ENCODE assay signal across 17 cellular contexts in genomic region chr5:75042511-75042910, GRCh38. TPM values are rescaled to one million over a fixed set of nuclear protein-coding genes. Genes with fewer than 3 reads are reported as not detected.
DNase-seq lines count a peak whose midpoint lies in the region; ATAC-seq lines count a peak whose summit lies in the region.
"Had no signal": no experiment of that assay in that cellular context is flagged by ENCODE, and none has a peak within 500 bp of the region (broad histone marks: within the 10 kb centered on the region; RNA-seq: fewer than 3 reads in every experiment).

No MANE protein-coding gene starts in this region.

- H3K27ac Mint-ChIP-seq in CD4-positive, CD25-positive, alpha-beta regulatory T cell, result peak overlapping the region in 2 of 3 donors; percentile 36 to 80
- H3K27ac Mint-ChIP-seq in stimulated activated naive CD8-positive, alpha-beta T cell treated with anti-CD3 and anti-CD28 coated beads, Interleukin-15, amount 100 ng/mL, for 72 hours, result no peak overlapping the region
- H3K27ac Mint-ChIP-seq: GM23338 had no signal

- peaks cover 90% of the 10 kb centered on the region for H3K36me3 ChIP-seq in CD4-positive, CD25-positive, alpha-beta regulatory T cell (ENCODE audit: control insufficient read depth, insufficient read depth, low read length)

- peaks cover 44% of the 10 kb centered on the region for H3K4me1 ChIP-seq in CD4-positive, CD25-positive, alpha-beta regulatory T cell (ENCODE audit: control insufficient read depth, insufficient read depth, low read length, poor library complexity, severe bottlenecking)

- DNase-seq in CD4-positive, CD25-positive, alpha-beta regulatory T cell, result no peak
- DNase-seq in NCI-H226 (peak; percentile 41), astrocyte of the hippocampus (ENCODE audit: low read depth, low spot score) (peak; percentile 44), glomerular visceral epithelial cell (ENCODE audit: extremely low spot score) (peak; percentile 22), Kasumi-1 (lab: John Stamatoyannopoulos, UW) (no peak)
- DNase-seq in stimulated activated naive CD8-positive, alpha-beta T cell treated with anti-CD3 and anti-CD28 coated beads, Interleukin-15, amount 100 ng/mL, for 72 hours, result no peak
- DNase-seq: HCEC 1CT, Karpas-422, NCI-H1092 treated with DMSO at 0.1 percent for 48 hours, NCI-H1436 treated with DMSO at 0.1 percent for 48 hours, NCI-H1930, NCI-H510A treated with DMSO at 0.1 percent for 48 hours, NCI-H748 treated with DMSO at 0.1 percent for 48 hours, SIG-M5 had no signal

- H3K4me3 ChIP-seq in CD4-positive, CD25-positive, alpha-beta regulatory T cell (ENCODE audit: low read depth, low read length), result peak overlapping the region; percentile 10
- H3K4me3 ChIP-seq: GM23338 had no signal

- H3K9me3 ChIP-seq in CD4-positive, CD25-positive, alpha-beta regulatory T cell (ENCODE audit: control insufficient read depth in 2 of 2, low read length in 2 of 2), result no peaks in the 10 kb centered on the region

- H3K27me3 ChIP-seq in CD4-positive, CD25-positive, alpha-beta regulatory T cell (ENCODE audit: control insufficient read depth, insufficient read depth, low read length), result no peaks in the 10 kb centered on the region

- H3K4me1 Mint-ChIP-seq in CD4-positive, CD25-positive, alpha-beta regulatory T cell, result peaks cover 46 to 99% (median 78%) of the 10 kb centered on the region in 4 donors
- H3K4me1 Mint-ChIP-seq in stimulated activated naive CD8-positive, alpha-beta T cell treated with anti-CD3 and anti-CD28 coated beads, Interleukin-15, amount 100 ng/mL, for 72 hours, result peaks cover 75% of the 10 kb centered on the region
- H3K4me1 Mint-ChIP-seq: GM23338 had no signal

- no peaks in the 10 kb centered on the region for H3K9me3 Mint-ChIP-seq in CD4-positive, CD25-positive, alpha-beta regulatory T cell
- H3K9me3 Mint-ChIP-seq in stimulated activated naive CD8-positive, alpha-beta T cell treated with anti-CD3 and anti-CD28 coated beads, Interleukin-15, amount 100 ng/mL, for 72 hours, result peaks cover 0 to 3% of the 10 kb centered on the region in 2 donors
- H3K9me3 Mint-ChIP-seq: GM23338 had no signal

- H3K27me3 Mint-ChIP-seq in CD4-positive, CD25-positive, alpha-beta regulatory T cell, result no peaks in the 10 kb centered on the region
- H3K27me3 Mint-ChIP-seq in stimulated activated naive CD8-positive, alpha-beta T cell treated with anti-CD3 and anti-CD28 coated beads, Interleukin-15, amount 100 ng/mL, for 72 hours, result no peaks in the 10 kb centered on the region

- H3K4me3 Mint-ChIP-seq in CD4-positive, CD25-positive, alpha-beta regulatory T cell, result no peak overlapping the region
- no peak overlapping the region for H3K4me3 Mint-ChIP-seq in stimulated activated naive CD8-positive, alpha-beta T cell treated with anti-CD3 and anti-CD28 coated beads, Interleukin-15, amount 100 ng/mL, for 72 hours
- H3K4me3 Mint-ChIP-seq: GM23338 had no signal

- no peak for ATAC-seq in CD4-positive, CD25-positive, alpha-beta regulatory T cell (ENCODE audit: low read depth in 2 of 2)
- no peak for ATAC-seq in stimulated activated naive CD8-positive, alpha-beta T cell treated with anti-CD3 and anti-CD28 coated beads, Interleukin-15, amount 100 ng/mL, for 72 hours
- ATAC-seq in HG03354 (IDR thresholded peaks at IDR 0.05; ENCODE audit: poor library complexity, severe bottlenecking, unreplicated experiment), result no peak
- ATAC-seq: GM23338 had no signal

- peaks cover 81% of the 10 kb centered on the region for H3K36me3 Mint-ChIP-seq in CD4-positive, CD25-positive, alpha-beta regulatory T cell

- no peak overlapping the region for H3K27ac ChIP-seq in CD4-positive, CD25-positive, alpha-beta regulatory T cell (ENCODE audit: insufficient read depth, low read length, poor library complexity, severe bottlenecking)
- H3K27ac ChIP-seq: C4-2B had no signal

RNA-seq across cellular contexts. Expression of gene GCNT4, which starts 9.8 kb away (rescaled TPM):
- total RNA-seq in CD4-positive, CD25-positive, alpha-beta regulatory T cell, result 16.6 TPM
- polyA plus RNA-seq in CD4-positive, CD25-positive, alpha-beta regulatory T cell, result 10 to 100 TPM in 2 of 4 donors, 1 to 10 TPM in 2; 7.6 to 15.0 (median 10.3) TPM

Comparison
In these comparisons a context has a peak if more than half of its experiments do, and no peak if none do; other contexts are left out.
1. DNase-seq: peak in NCI-H226 (single experiment), astrocyte of the hippocampus (single experiment) and glomerular visceral epithelial cell (single experiment); none in CD4-positive, CD25-positive, alpha-beta regulatory T cell (0 of 3), stimulated activated naive CD8-positive, alpha-beta T cell treated with anti-CD3 and anti-CD28 coated beads, Interleukin-15, amount 100 ng/mL, for 72 hours (0 of 2) and Kasumi-1 (0 of 2).
2. H3K27ac Mint-ChIP-seq: peak in CD4-positive, CD25-positive, alpha-beta regulatory T cell (2 of 3); none in stimulated activated naive CD8-positive, alpha-beta T cell treated with anti-CD3 and anti-CD28 coated beads, Interleukin-15, amount 100 ng/mL, for 72 hours (0 of 2).